Comparison of ENCODE assay signal across 8 cellular contexts in the genomic region with DNA sequence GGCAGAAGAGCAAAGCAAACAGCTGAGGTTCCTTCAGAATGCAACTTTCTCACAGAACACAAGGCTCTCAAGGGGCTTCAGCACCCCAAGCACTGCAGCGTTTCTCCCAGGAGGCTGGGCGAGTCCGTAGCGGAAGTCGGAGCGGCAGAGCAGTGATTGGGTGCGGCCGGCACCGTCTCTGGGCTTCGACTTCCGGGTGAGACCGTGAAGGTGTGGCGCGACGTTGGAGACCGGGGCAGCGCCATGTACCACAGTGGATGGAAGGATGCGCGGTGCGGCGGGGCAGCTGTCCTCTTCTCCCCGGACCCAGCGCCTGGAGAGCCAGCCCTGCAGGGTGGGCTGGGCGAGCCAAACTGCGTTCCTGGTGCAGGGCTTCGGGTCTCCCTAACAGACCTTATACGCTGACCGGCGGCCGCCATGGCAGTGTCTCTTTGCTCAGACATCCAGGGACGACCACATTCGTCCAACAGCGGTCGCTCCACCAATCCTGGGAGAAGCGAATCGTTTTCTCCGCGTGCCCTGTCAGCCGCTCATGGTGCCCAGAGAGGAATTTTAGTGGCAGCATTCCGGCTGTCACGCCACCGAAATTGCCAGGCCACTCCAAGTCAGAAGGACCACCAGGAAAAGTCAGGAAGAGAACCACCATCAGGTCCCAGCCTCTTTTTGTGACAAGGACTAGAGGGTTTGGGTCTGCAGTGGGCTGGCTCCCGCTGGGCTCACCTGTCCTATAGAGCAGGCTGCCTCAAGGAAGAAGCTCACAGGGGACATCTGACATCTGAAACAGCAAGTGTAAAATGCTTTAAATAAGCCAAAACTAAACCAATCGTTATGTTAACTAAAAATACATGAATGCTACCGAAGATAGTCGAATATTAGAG. TPM values are rescaled to one million over a fixed set of nuclear protein-coding genes. Genes with fewer than 3 reads are reported as not detected.
DNase-seq lines count a peak whose midpoint lies in the region; ATAC-seq, FAIRE-seq and TF ChIP-seq lines count a peak whose summit lies in the region.

No MANE protein-coding gene starts in this region.

- peak; percentile 96 for FAIRE-seq in GM19239 (lab: Jason Lieb, UNC)

- POLR2A ChIA-PET in RWPE1 (lab: Yijun Ruan, JAX; ENCODE audit: low non-redundant PET) = interaction anchor here (0.6 to 1.0 kb wide), 2 partner anchors 115 to 198 kb away, joined by 3 to 4 read pairs; no protein-coding TSS in a partner anchor

- peaks cover 15% of the 10 kb centered on the region for H3K4me1 Mint-ChIP-seq in osteocyte (ENCODE audit: unreplicated experiment)

- DNase-seq in AG20443 (ENCODE audit: low spot score) (peak; percentile 87), GM19239 (ENCODE audit: insufficient read length, low spot score) (peak; percentile 75), RWPE1 (ENCODE audit: low spot score) (peak; percentile 87), globus pallidus (ENCODE audit: low spot score) (peak; percentile 83), osteocyte (ENCODE audit: extremely low spot score, unreplicated experiment) (no peak), testis (peak; percentile 92)
- peak; percentile 72 for DNase-seq in activated naive CD4-positive, alpha-beta T cell treated with Interleukin-2 at 50 U/mL for 16 hours

- no peaks in the 10 kb centered on the region for H3K4me1 ChIP-seq in testis

- H3K4me3 Mint-ChIP-seq in osteocyte (ENCODE audit: unreplicated experiment) = peak overlapping the region; percentile 90

- TF ChIP-seq CTCF in RWPE1 (conservative IDR thresholded peaks at IDR 0.05; ENCODE audit: low read depth) = no peak
- TF ChIP-seq CTCF in osteocyte (IDR thresholded peaks at IDR 0.05) = no peak
- TF ChIP-seq CTCF in testis (IDR thresholded peaks at IDR 0.05) = no peak

- ATAC-seq in HG03457 (IDR thresholded peaks at IDR 0.05; ENCODE audit: unreplicated experiment) = peak; percentile 100

- H3K36me3 Mint-ChIP-seq in osteocyte (ENCODE audit: unreplicated experiment) = no peaks in the 10 kb centered on the region

- CTCF ChIA-PET in RWPE1 (lab: Yijun Ruan, JAX) = interaction anchor here (0.6 to 0.7 kb wide), 2 partner anchors 46 to 68 kb away, joined by 3 read pairs; no protein-coding TSS in a partner anchor

- intact Hi-C loops in testis (cut with DNase I; ENCODE audit: low total_unique reads) = no loop called here

- H3K27ac ChIP-seq in RWPE1 (peak overlapping the region; percentile 34), testis (peak overlapping the region; percentile 39 to 70)

- no peak for TF ChIP-seq POLR2A in testis (IDR thresholded peaks at IDR 0.05)

- no peaks in the 10 kb centered on the region for H3K9me3 Mint-ChIP-seq in osteocyte (ENCODE audit: unreplicated experiment)

- no peaks in the 10 kb centered on the region for H3K36me3 ChIP-seq in testis (ENCODE audit: low read depth, missing control alignments)

- H3K27ac Mint-ChIP-seq in osteocyte (ENCODE audit: unreplicated experiment) = peak overlapping the region; percentile 75

- H3K9me3 ChIP-seq in testis = no peaks in the 10 kb centered on the region

- peak overlapping the region; percentile 64 to 72 for H3K4me3 ChIP-seq in testis

- 5 to 7% methylated on average over 33 to 44 of the region's 46 CpGs for WGBS in testis, 2 donors

- peaks cover 5% of the 10 kb centered on the region for H3K27me3 Mint-ChIP-seq in osteocyte (ENCODE audit: unreplicated experiment)

- H3K27me3 ChIP-seq in testis = no peaks in the 10 kb centered on the region

RNA-seq across cellular contexts. Expression of a gene that starts 20.5 kb away (rescaled TPM):
- total RNA-seq in osteocyte (not detected in 2 replicates), testis (1 to 10 TPM; 4.5 to 4.9 TPM)
- polyA plus RNA-seq in testis (ENCODE audit: insufficient read depth, low read depth, low replicate concordance) = 12.9 TPM
